13 cellular contexts compared by ENCODE assay signal in the genomic region with DNA sequence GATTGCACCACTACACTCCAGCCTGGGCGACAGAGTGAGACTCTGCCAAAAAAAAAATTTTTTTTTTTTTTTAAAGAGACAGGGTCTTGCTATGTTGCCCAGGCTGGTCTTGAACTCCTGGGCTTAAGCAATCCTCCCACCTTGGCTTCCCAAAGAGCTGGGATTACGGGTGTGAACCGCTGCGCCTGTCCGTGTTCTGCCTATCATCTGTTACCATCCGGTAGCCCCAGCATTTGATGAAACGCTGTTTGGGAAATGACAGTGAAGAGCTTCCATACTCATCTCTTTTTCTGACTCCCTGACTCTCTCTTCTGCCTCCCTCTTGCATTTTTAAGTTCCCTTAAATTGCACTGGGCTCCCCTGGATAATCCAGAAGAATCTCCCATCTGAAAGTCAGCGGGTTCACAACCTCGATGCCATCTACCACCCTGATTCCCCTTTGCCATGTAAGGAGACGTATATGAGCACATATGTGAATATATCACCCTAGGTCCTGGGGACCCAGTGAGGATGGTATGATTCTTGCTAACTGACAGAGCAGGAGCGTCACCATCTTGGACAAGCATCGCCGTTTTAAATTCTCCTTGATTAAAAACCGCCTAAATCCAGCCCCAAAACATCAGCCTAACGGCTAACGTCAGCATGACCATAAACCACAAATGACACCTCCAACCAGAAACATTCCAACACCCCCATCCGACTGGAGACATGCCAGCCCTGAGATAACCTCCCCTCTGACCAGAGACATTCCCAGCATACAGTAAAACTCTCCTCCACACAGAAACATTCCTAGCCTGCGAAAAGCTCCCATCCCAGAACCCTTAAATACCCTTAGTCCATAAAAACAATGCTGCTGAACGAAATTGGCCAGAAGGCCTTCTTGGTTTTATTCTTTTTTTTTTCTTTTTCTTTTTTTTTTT. TPM values are rescaled to one million over a fixed set of nuclear protein-coding genes. Genes with fewer than 3 reads are reported as not detected.
DNase-seq lines count a peak whose midpoint lies in the region; ATAC-seq, FAIRE-seq and TF ChIP-seq lines count a peak whose summit lies in the region.
"Had no signal": no experiment of that assay in that cellular context is flagged by ENCODE, and none has a peak within 500 bp of the region (broad histone marks: within the 10 kb centered on the region; RNA-seq: fewer than 3 reads in every experiment).

No MANE protein-coding gene starts in this region.

- ATAC-seq in heart left ventricle (peak in 2 of 4 donors; percentile 60 to 64), left ventricle myocardium superior (no peak), WTC11 (no peak), HG02973 (IDR thresholded peaks at IDR 0.05; ENCODE audit: unreplicated experiment) (no peak), gastroesophageal sphincter (no peak)

- no peak for TF ChIP-seq EP300 in gastroesophageal sphincter (IDR thresholded peaks at IDR 0.05)

- H3K4me3 ChIP-seq in heart left ventricle (no peak overlapping the region), kidney (ENCODE audit: low read length in 2 of 2) (no peak overlapping the region), testis (no peak overlapping the region), gastroesophageal sphincter (no peak overlapping the region)
- H3K4me3 ChIP-seq: skin epidermis had no signal

- peaks cover 6% of the 10 kb centered on the region; the same call in 1 of the 2 replicates for H3K9me3 Mint-ChIP-seq in WTC11
- H3K9me3 Mint-ChIP-seq: memory B cell had no signal

- H3K9ac ChIP-seq in kidney (ENCODE audit: low read length in 2 of 2): no peak overlapping the region

- H3K9me3 ChIP-seq in heart left ventricle: peaks cover 0 to 8% (median 0%) of the 10 kb centered on the region in 12 donors
- H3K9me3 ChIP-seq in kidney (ENCODE audit: control insufficient read depth in 1 of 2, low read length in 2 of 2): no peaks in the 10 kb centered on the region
- H3K9me3 ChIP-seq in testis: no peaks in the 10 kb centered on the region
- H3K9me3 ChIP-seq in gastroesophageal sphincter: peaks cover 0 to 6% (median 0%) of the 10 kb centered on the region in 3 donors

- H3K27me3 ChIP-seq in heart left ventricle: peaks cover 0 to 17% (median 0%) of the 10 kb centered on the region in 9 donors
- H3K27me3 ChIP-seq in testis: no peaks in the 10 kb centered on the region
- H3K27me3 ChIP-seq in gastroesophageal sphincter: peaks cover 79% of the 10 kb centered on the region

- TF ChIP-seq POLR2A in heart left ventricle (IDR thresholded peaks at IDR 0.05) (no peak), testis (IDR thresholded peaks at IDR 0.05) (no peak), gastroesophageal sphincter (IDR thresholded peaks at IDR 0.05) (no peak)

- H3K36me3 ChIP-seq in heart left ventricle (no peaks in the 10 kb centered on the region), kidney (ENCODE audit: control insufficient read depth in 1 of 2, insufficient read depth in 2 of 2, low read length in 2 of 2) (no peaks in the 10 kb centered on the region), testis (ENCODE audit: low read depth, missing control alignments) (no peaks in the 10 kb centered on the region), gastroesophageal sphincter (no peaks in the 10 kb centered on the region)

- 56 to 64% (median 61%) methylated on average over 19 of the region's 19 CpGs for WGBS in heart left ventricle, 4 donors
- WGBS in testis, 2 donors: 58 to 63% methylated on average over 19 of the region's 19 CpGs
- 58 to 72% methylated on average over 10 to 19 of the region's 19 CpGs for WGBS in gastroesophageal sphincter (ENCODE audit: low coverage in 1 of 2), 2 donors

- no peaks in the 10 kb centered on the region; the same call in 1 of the 2 replicates for H3K27me3 Mint-ChIP-seq in WTC11 (ENCODE audit: low read depth)

- no peak for FAIRE-seq in kidney (lab: Jason Lieb, UNC)

- peaks cover 41% of the 10 kb centered on the region for H3K4me1 Mint-ChIP-seq in WTC11

- H3K4me1 ChIP-seq in heart left ventricle (peaks cover 0 to 6% (median 0%) of the 10 kb centered on the region in 12 donors), kidney (ENCODE audit: control insufficient read depth in 1 of 2, insufficient read depth in 1 of 2, low read depth in 1 of 2, low read length in 2 of 2) (no peaks in the 10 kb centered on the region), testis (no peaks in the 10 kb centered on the region), gastroesophageal sphincter (no peaks in the 10 kb centered on the region)

- POLR2A ChIA-PET in WTC11 (lab: Charles Lee): interaction anchor here (0.6 kb wide), 1 partner anchor 56 kb away, joined by 4 read pairs; the partner anchor contains the start of gene MIIP

- H3K27ac Mint-ChIP-seq in WTC11: peak overlapping the region; percentile 72
- H3K27ac Mint-ChIP-seq: B cell, memory B cell had no signal

- peaks cover 9% of the 10 kb centered on the region for H3K36me3 Mint-ChIP-seq in WTC11
- H3K36me3 Mint-ChIP-seq: memory B cell had no signal

- peak overlapping the region in 1 of 12 donors; percentile 26 for H3K27ac ChIP-seq in heart left ventricle
- H3K27ac ChIP-seq in kidney (ENCODE audit: low read depth in 2 of 2, low read length in 2 of 2): peak overlapping the region; percentile 43 to 80
- no peak overlapping the region for H3K27ac ChIP-seq in testis
- H3K27ac ChIP-seq in gastroesophageal sphincter: no peak overlapping the region
- H3K27ac ChIP-seq: skin epidermis had no signal

- TF ChIP-seq CTCF in heart left ventricle (IDR thresholded peaks at IDR 0.05): no peak
- no peak for TF ChIP-seq CTCF in WTC11 (IDR thresholded peaks at IDR 0.05)
- no peak for TF ChIP-seq CTCF in kidney (IDR thresholded peaks at IDR 0.05; ENCODE audit: borderline replicate concordance, extremely low read depth, insufficient read depth)
- TF ChIP-seq CTCF in testis (IDR thresholded peaks at IDR 0.05): no peak
- TF ChIP-seq CTCF in gastroesophageal sphincter (IDR thresholded peaks at IDR 0.05): no peak

- DNase-seq in heart left ventricle (peak in 4 of 5 donors; percentile 29 to 60 (median 41)), left ventricle myocardium superior (no peak), WTC11 (ENCODE audit: low spot score) (no peak), kidney (peak; percentile 83), testis (peak; percentile 69), NCI-H2029 treated with DMSO at 0.1 percent for 48 hours (lab: John Stamatoyannopoulos, UW) (no peak)
- DNase-seq: erythroblast, MV-4-11 had no signal

- CTCF ChIA-PET in WTC11 (lab: Charles Lee): interaction anchor here (0.7 to 1.0 kb wide), 2 partner anchors 11 to 1488 kb away, joined by 3 to 5 read pairs; no protein-coding TSS in a partner anchor

- no peak overlapping the region for H3K4me3 Mint-ChIP-seq in WTC11
- H3K4me3 Mint-ChIP-seq: B cell, memory B cell had no signal

- intact Hi-C loops in heart left ventricle (cut with DNase I) (no loop called here), left ventricle myocardium superior (cut with micrococcal nuclease) (no loop called here), kidney (cut with DNase I) (no loop called here), testis (cut with DNase I; ENCODE audit: low total_unique reads) (no loop called here)

TF ChIP-seq in WTC11, 78 proteins besides CTCF, POLR2A, EP300 and RAD21 (continues in another document):
- TF ChIP-seq NR1H2 (CRISPR knock-in tag; IDR thresholded peaks at IDR 0.05) (no peak), HMGXB4 (CRISPR knock-in tag; IDR thresholded peaks at IDR 0.05) (no peak), ZBTB43 (CRISPR knock-in tag; IDR thresholded peaks at IDR 0.05) (no peak), ZBTB21 (CRISPR knock-in tag; IDR thresholded peaks at IDR 0.05; ENCODE audit: borderline replicate concordance) (no peak), NR3C1 (CRISPR knock-in tag; conservative IDR thresholded peaks at IDR 0.05; ENCODE audit: low read depth) (no peak), TP53 (CRISPR knock-in tag; IDR thresholded peaks at IDR 0.05) (no peak), ZNF138 (CRISPR knock-in tag; conservative IDR thresholded peaks at IDR 0.05) (no peak), RELA (CRISPR knock-in tag; IDR thresholded peaks at IDR 0.05; ENCODE audit: borderline replicate concordance) (no peak)

RNA-seq across cellular contexts. Expression of gene TNFRSF8, which starts 12.4 kb away (rescaled TPM):
- 1 to 10 TPM in 2 of 9 donors, under 1 TPM in 7; 0.51 to 4.5 (median 0.75) TPM for total RNA-seq in heart left ventricle
- polyA plus RNA-seq in heart left ventricle: 1 to 10 TPM in 1 of 2 donors, under 1 TPM in 1; 1.00 to 1.1 TPM
- total RNA-seq in left ventricle myocardium superior: 1.2 TPM
- total RNA-seq in WTC11 (2021): 20.5 to 21.3 TPM (median 20.8 TPM) in 3 replicates
- 0.94 TPM for total RNA-seq in kidney
- 0.97 TPM for polyA plus RNA-seq in kidney (ENCODE audit: insufficient read depth, low read depth, low replicate concordance)
- total RNA-seq in testis: 1 to 10 TPM; 5.4 to 6.9 TPM
- 5.0 TPM for polyA plus RNA-seq in testis (ENCODE audit: insufficient read depth, low read depth, low replicate concordance)
- total RNA-seq in gastroesophageal sphincter: 1 to 10 TPM in 3 of 4 donors, under 1 TPM in 1; 0.47 to 4.2 (median 1.4) TPM

RNA-seq across cellular contexts. Expression of gene MIIP, which starts 56.2 kb away (rescaled TPM):
- total RNA-seq in heart left ventricle: 10 to 100 TPM; 11.3 to 53.5 (median 17.4) TPM
- 10 to 100 TPM; 20.3 to 33.6 TPM for polyA plus RNA-seq in heart left ventricle
- total RNA-seq in left ventricle myocardium superior: 11.5 TPM
- total RNA-seq in WTC11 (2021): 65.6 to 75.1 TPM (median 67.4 TPM) in 3 replicates
- 24.7 TPM for total RNA-seq in kidney
- 28.5 TPM for polyA plus RNA-seq in kidney (ENCODE audit: insufficient read depth, low read depth, low replicate concordance)
- 10 to 100 TPM; 69.8 to 83.9 TPM for total RNA-seq in testis
- polyA plus RNA-seq in testis (ENCODE audit: insufficient read depth, low read depth, low replicate concordance): 44.5 TPM
- total RNA-seq in gastroesophageal sphincter: 10 to 100 TPM; 24.1 to 41.9 (median 31.8) TPM

Comparison
In these comparisons a context has a peak if more than half of its experiments do, and no peak if none do; other contexts are left out.
1. DNase-seq: peak in heart left ventricle (4 of 5), kidney (single experiment) and testis (single experiment); none in left ventricle myocardium superior (single experiment), WTC11 (single experiment) and NCI-H2029 treated with DMSO at 0.1 percent for 48 hours (single experiment).
2. H3K27ac ChIP-seq: peak in kidney (2 of 2); none in testis (0 of 2) and gastroesophageal sphincter (0 of 4).